Comparison of ENCODE assay signal across 20 cellular contexts in the genomic region with DNA sequence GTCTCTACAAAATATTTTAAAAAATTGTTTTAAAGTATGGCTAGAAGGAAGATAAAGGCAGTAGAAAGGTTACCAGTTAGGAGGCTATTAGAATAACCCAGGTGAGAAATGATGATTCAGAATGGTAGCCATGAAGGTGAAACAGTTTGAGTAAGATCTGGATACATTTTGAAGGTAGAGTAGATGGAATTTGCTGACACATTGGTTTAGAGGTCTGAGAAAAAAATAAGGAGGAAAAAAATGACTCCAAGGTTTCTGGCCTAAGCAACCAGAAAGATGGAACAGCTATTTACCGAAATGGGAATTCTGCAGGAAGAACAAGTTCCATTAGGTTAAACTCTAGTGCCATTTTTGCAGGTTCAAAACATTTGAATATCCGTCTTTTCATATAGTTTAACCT.
"Had no signal": no experiment of that assay in that cellular context is flagged by ENCODE, and none has a peak within 500 bp of the region (broad histone marks: within the 10 kb centered on the region; RNA-seq: fewer than 3 reads in every experiment).

No MANE protein-coding gene starts in this region.

- H3K27ac Mint-ChIP-seq: dendritic cell treated with granulocyte-macrophage colony-stimulating factor and Interleukin-4, amounts not matched to agents 40 ng/mL and 50 ng/mL, for 4 days had no signal

- H3K4me3 Mint-ChIP-seq: dendritic cell treated with granulocyte-macrophage colony-stimulating factor and Interleukin-4, amounts not matched to agents 40 ng/mL and 50 ng/mL, for 4 days; neural crest cell; stimulated activated naive CD8-positive, alpha-beta T cell treated with anti-CD3 and anti-CD28 coated beads, Interleukin-15, Interleukin-2, amounts not matched to agents 100 ng/mL and 50 ng/mL, for 24 hours had no signal

- H3K4me1 ChIP-seq: left ventricle myocardium inferior, prostate gland, suprapubic skin had no signal

- ATAC-seq: right cardiac atrium had no signal

- H3K9me3 Mint-ChIP-seq: dendritic cell treated with granulocyte-macrophage colony-stimulating factor and Interleukin-4, amounts not matched to agents 40 ng/mL and 50 ng/mL, for 4 days had no signal

- H3K9me3 ChIP-seq: left ventricle myocardium inferior, prostate gland, suprapubic skin had no signal

- DNase-seq: activated CD4-positive, alpha-beta T cell treated with anti-CD3 and anti-CD28 coated beads, Interleukin-2, amount 50 U/mL, for 4 hours; activated gamma-delta T cell; anterior cingulate cortex; brain microvascular endothelial cell; cerebellar nuclear complex; foreskin melanocyte; left ventricle myocardium inferior; mesenchymal stem cell; right cardiac atrium; SIG-M5; small intestine; stimulated activated CD4-positive, alpha-beta T cell treated with anti-CD3 and anti-CD28 coated beads, Interleukin-4, amount 100 ng/mL, for 4 hours; stimulated activated CD8-positive, alpha-beta memory T cell treated with anti-CD3 and anti-CD28 coated beads, Interleukin-4, amount 100 ng/mL, for 48 hours; trophoblast cell had no signal

- H3K27me3 ChIP-seq: brain microvascular endothelial cell, suprapubic skin had no signal

- H3K27me3 Mint-ChIP-seq: stimulated activated naive CD8-positive, alpha-beta T cell treated with anti-CD3 and anti-CD28 coated beads, Interleukin-15, Interleukin-2, amounts not matched to agents 100 ng/mL and 50 ng/mL, for 24 hours had no signal

- H3K36me3 ChIP-seq: brain microvascular endothelial cell, left ventricle myocardium inferior, prostate gland, suprapubic skin had no signal

- H3K27ac ChIP-seq: brain microvascular endothelial cell, epithelial cell of prostate, left ventricle myocardium inferior, prostate gland, suprapubic skin had no signal

- H3K4me1 Mint-ChIP-seq: neural crest cell had no signal

- H3K4me3 ChIP-seq: left ventricle myocardium inferior, prostate gland, suprapubic skin had no signal

- FAIRE-seq: small intestine had no signal
